In the genomic region with DNA sequence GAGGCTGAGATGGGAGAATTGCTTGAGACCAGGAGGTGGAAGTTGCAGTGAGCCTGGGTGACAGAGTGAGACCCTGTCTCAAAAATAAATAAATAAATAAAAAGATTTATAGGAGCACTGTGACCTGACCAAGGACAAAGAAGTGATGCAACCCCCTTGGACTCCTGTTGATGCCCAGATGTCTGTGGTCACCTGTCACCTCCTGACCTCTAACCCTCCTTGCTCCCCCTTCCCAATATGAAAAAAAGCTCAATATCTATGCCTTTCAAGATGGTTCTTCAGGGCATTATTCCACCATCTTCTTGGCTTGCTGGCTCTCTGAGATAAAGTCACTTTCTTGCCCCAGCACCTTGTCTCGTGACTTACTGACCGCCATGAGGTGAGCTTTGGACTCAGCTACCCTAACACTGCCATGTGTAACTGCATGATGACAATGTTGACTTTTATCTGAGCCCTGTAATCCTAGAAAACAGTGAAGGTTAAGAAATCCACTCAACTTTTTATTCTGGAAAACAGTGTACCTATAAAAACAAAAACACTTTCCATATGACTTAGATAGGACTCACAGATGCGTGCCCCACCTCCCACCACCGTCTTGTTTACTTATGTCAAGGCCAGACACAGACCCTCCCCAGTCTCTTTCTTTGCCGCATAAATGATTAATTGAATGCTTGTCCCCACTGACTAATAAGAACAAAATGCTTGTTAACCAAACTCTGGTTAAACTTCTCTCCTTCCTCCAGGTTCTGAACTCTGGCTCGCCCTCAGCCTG, we compare ENCODE assay signal across 23 cellular contexts.
DNase-seq lines count a peak whose midpoint lies in the region; ATAC-seq and TF ChIP-seq lines count a peak whose summit lies in the region.
"Had no signal": no experiment of that assay in that cellular context is flagged by ENCODE, and none has a peak within 500 bp of the region (broad histone marks: within the 10 kb centered on the region; RNA-seq: fewer than 3 reads in every experiment).

No MANE protein-coding gene starts in this region.

- H3K14ac ChIP-seq in H9 (ENCODE audit: insufficient read depth, low read length): no peak overlapping the region

- H3K27me3 ChIP-seq in H9 (ENCODE audit: insufficient read depth, low read length): no peaks in the 10 kb centered on the region
- H3K27me3 ChIP-seq: dorsolateral prefrontal cortex had no signal

- H3K9ac ChIP-seq in H9 (ENCODE audit: extremely low read depth, insufficient read length, low read length): no peak overlapping the region
- H3K9ac ChIP-seq: KMS-11 had no signal

- H3K27me3 Mint-ChIP-seq in H9 (ENCODE audit: low read depth): no peaks in the 10 kb centered on the region; the same call in 1 of the 2 replicates
- peaks cover 18% of the 10 kb centered on the region for H3K27me3 Mint-ChIP-seq in progenitor cell of endocrine pancreas
- H3K27me3 Mint-ChIP-seq: activated naive CD4-positive, alpha-beta T cell treated with anti-CD3 and anti-CD28 coated beads, Interleukin-2, amount 50 U/mL, for 24 hours had no signal

- no peak overlapping the region for H3K56ac ChIP-seq in H9 (ENCODE audit: insufficient read length, low read depth, low read length)

- no peak overlapping the region for H3K4me3 Mint-ChIP-seq in H9
- no peak overlapping the region for H3K4me3 Mint-ChIP-seq in progenitor cell of endocrine pancreas (ENCODE audit: low read depth)
- H3K4me3 Mint-ChIP-seq: activated naive CD4-positive, alpha-beta T cell treated with anti-CD3 and anti-CD28 coated beads, Interleukin-2, amount 50 U/mL, for 24 hours; memory B cell; naive B cell had no signal

- no peaks in the 10 kb centered on the region for H3K79me2 ChIP-seq in H9 (ENCODE audit: insufficient read depth, low read length)

- H3K27ac ChIP-seq in H9 (ENCODE audit: insufficient read length, low read depth, low read length): no peak overlapping the region
- H3K27ac ChIP-seq: C4-2B, dorsolateral prefrontal cortex, KMS-11 had no signal

- no peaks in the 10 kb centered on the region for H3K79me1 ChIP-seq in H9 (ENCODE audit: insufficient read depth, low read depth, low read length, poor library complexity, severe bottlenecking)

- no peak overlapping the region for H2BK12ac ChIP-seq in H9 (ENCODE audit: insufficient read length, low read depth, low read length)

- H3K36me3 Mint-ChIP-seq in H9 (ENCODE audit: insufficient read depth in 1 of 3, low read depth in 3 of 3): no peaks in the 10 kb centered on the region
- no peaks in the 10 kb centered on the region for H3K36me3 Mint-ChIP-seq in progenitor cell of endocrine pancreas (ENCODE audit: insufficient read depth)
- H3K36me3 Mint-ChIP-seq: activated naive CD4-positive, alpha-beta T cell treated with anti-CD3 and anti-CD28 coated beads, Interleukin-2, amount 50 U/mL, for 24 hours; memory B cell; naive B cell had no signal

- peak overlapping the region in 2 of 3 experiments; percentile 33 to 46; a peak in 2 of 7 replicates for H3K27ac Mint-ChIP-seq in H9
- H3K27ac Mint-ChIP-seq in progenitor cell of endocrine pancreas: peak overlapping the region; percentile 81
- H3K27ac Mint-ChIP-seq: activated naive CD4-positive, alpha-beta T cell treated with anti-CD3 and anti-CD28 coated beads, Interleukin-2, amount 50 U/mL, for 24 hours; memory B cell; naive B cell had no signal

- no peaks in the 10 kb centered on the region for H3K23me2 ChIP-seq in H9 (ENCODE audit: insufficient read length, low read depth, low read length, poor library complexity, severe bottlenecking)

- H4K20me1 ChIP-seq in H9 (ENCODE audit: control insufficient read depth, insufficient read depth, insufficient read length): no peaks in the 10 kb centered on the region

- H2AFZ ChIP-seq in H9 (ENCODE audit: low read length): no peak overlapping the region

- H3K4me2 ChIP-seq in H9 (ENCODE audit: insufficient read depth, insufficient read length, low read length): no peak overlapping the region
- H3K4me2 ChIP-seq: KMS-11 had no signal

- H2BK15ac ChIP-seq in H9 (ENCODE audit: low read depth, low read length): no peak overlapping the region

- peaks cover 30 to 34% of the 10 kb centered on the region in 2 experiments for H3K4me1 Mint-ChIP-seq in H9
- peaks cover 24% of the 10 kb centered on the region for H3K4me1 Mint-ChIP-seq in progenitor cell of endocrine pancreas (ENCODE audit: low read depth)
- H3K4me1 Mint-ChIP-seq: activated naive CD4-positive, alpha-beta T cell treated with anti-CD3 and anti-CD28 coated beads, Interleukin-2, amount 50 U/mL, for 24 hours had no signal

- no peak overlapping the region for H3T11ph ChIP-seq in H9 (ENCODE audit: low read length)

- H3K23ac ChIP-seq in H9 (ENCODE audit: insufficient read length, low read depth, low read length): no peak overlapping the region

- H2BK5ac ChIP-seq in H9 (ENCODE audit: insufficient read length, low read length): no peak overlapping the region

- no peaks in the 10 kb centered on the region for H3K9me3 ChIP-seq in H9 (ENCODE audit: control insufficient read depth, low read depth, low read length)

- TF ChIP-seq CTCF in H9 (conservative IDR thresholded peaks at IDR 0.05) (no peak), progenitor cell of endocrine pancreas (IDR thresholded peaks at IDR 0.05; ENCODE audit: unreplicated experiment) (no peak)

- H4K91ac ChIP-seq in H9 (ENCODE audit: insufficient read length, low read depth, low read length): no peak overlapping the region

- H2AK5ac ChIP-seq in H9 (ENCODE audit: insufficient read length, low read length): no peak overlapping the region

- WGBS in H9 (ENCODE audit: extremely low coverage, insufficient read length, low lambda C conversion rate): no CpG with 5 or more reads among the region's 6 CpGs

- ATAC-seq in HG02840 (IDR thresholded peaks at IDR 0.05; ENCODE audit: low FRiP score, unreplicated experiment): no peak
- ATAC-seq in GM18511 (IDR thresholded peaks at IDR 0.05; ENCODE audit: unreplicated experiment): no peak
- no peak for ATAC-seq in GM21526 (IDR thresholded peaks at IDR 0.05; ENCODE audit: low FRiP score, unreplicated experiment)

- DNase-seq in H9 (no peak), amniotic epithelial cell (ENCODE audit: low read depth) (peak; percentile 67), kidney tubule cell (ENCODE audit: low spot score) (peak; percentile 34), progenitor cell of endocrine pancreas (ENCODE audit: low spot score, unreplicated experiment) (no peak)
- no peak for DNase-seq in activated CD4-positive, alpha-beta T cell treated with anti-CD3 and anti-CD28 coated beads for 1 hour
- DNase-seq: activated CD4-positive, alpha-beta T cell treated with anti-CD3 and anti-CD28 coated beads, Interleukin-2, amount 50 U/mL, for 48 hours; activated CD4-positive, CD25-positive, alpha-beta regulatory T cell; activated CD8-positive, alpha-beta memory T cell treated with anti-CD3 and anti-CD28 coated beads, Interleukin-2, amount 50 U/mL, for 4 hours; anterior cingulate cortex; dorsolateral prefrontal cortex; EL; naive B cell; NCI-H187 treated with DMSO at 0.1 percent for 48 hours; SHP77 treated with DMSO at 0.1 percent for 48 hours; stimulated activated naive CD4-positive, alpha-beta T cell treated with Interleukin-2 at 50 U/mL for 16 hours; SW 1271 had no signal

- H3K18ac ChIP-seq in H9 (ENCODE audit: insufficient read length, low read depth, low read length): no peak overlapping the region

- H3K9me3 Mint-ChIP-seq in H9 (no peaks in the 10 kb centered on the region), progenitor cell of endocrine pancreas (ENCODE audit: low read depth) (no peaks in the 10 kb centered on the region)
- H3K9me3 Mint-ChIP-seq: activated naive CD4-positive, alpha-beta T cell treated with anti-CD3 and anti-CD28 coated beads, Interleukin-2, amount 50 U/mL, for 24 hours; memory B cell had no signal

- H2BK120ac ChIP-seq in H9 (ENCODE audit: low read depth, low read length, poor library complexity, severe bottlenecking): no peak overlapping the region

- H4K8ac ChIP-seq in H9 (replicated peaks; ENCODE audit: insufficient read length, low read depth, low read length): no peak overlapping the region

- H4K5ac ChIP-seq in H9 (ENCODE audit: insufficient read length, low read depth, low read length): no peak overlapping the region

- no peak overlapping the region for H2BK20ac ChIP-seq in H9 (ENCODE audit: low read depth, low read length, poor library complexity, severe bottlenecking)

- peaks cover 3% of the 10 kb centered on the region; the same call in 1 of the 2 replicates for H3K4me1 ChIP-seq in H9 (ENCODE audit: insufficient read depth, low read length)

- H3K4ac ChIP-seq in H9 (ENCODE audit: low read depth, low read length): no peak overlapping the region

Comparison
In these comparisons a context has a peak if more than half of its experiments do, and no peak if none do; other contexts are left out.
1. DNase-seq: peak in amniotic epithelial cell (single experiment) and kidney tubule cell (single experiment); none in H9 (single experiment), progenitor cell of endocrine pancreas (single experiment) and activated CD4-positive, alpha-beta T cell treated with anti-CD3 and anti-CD28 coated beads for 1 hour (single experiment).